In genomic region chr13:50078512-50079277, GRCh38 we compare ENCODE assay signal across 9 cellular contexts.
DNase-seq lines count a peak whose midpoint lies in the region; ATAC-seq and TF ChIP-seq lines count a peak whose summit lies in the region.
"Had no signal": no experiment of that assay in that cellular context is flagged by ENCODE, and none has a peak within 500 bp of the region (broad histone marks: within the 10 kb centered on the region; RNA-seq: fewer than 3 reads in every experiment).

No MANE protein-coding gene starts in this region.

- intact Hi-C loops in posterior vena cava (cut with DNase I) = no loop called here
- intact Hi-C loops in lower leg skin (cut with DNase I; ENCODE audit: low total_unique reads) = no loop called here

- 0 out of 2 replicates have a peak, but pooled peaks cover 5% of the 10 kb centered on the region for H4K20me1 ChIP-seq in OCI-LY1 (ENCODE audit: insufficient read depth, low read length)

- peak overlapping the region; percentile 95 for H3K27ac ChIP-seq in OCI-LY1 (ENCODE audit: low read depth, low read length, poor library complexity, severe bottlenecking)
- H3K27ac ChIP-seq in ectodermal cell (ENCODE audit: insufficient read depth, low read depth, low read length, poor library complexity, severe bottlenecking) = no peak overlapping the region
- H3K27ac ChIP-seq: foreskin keratinocyte had no signal

- peak overlapping the region; percentile 100 for H3K9ac ChIP-seq in OCI-LY1 (ENCODE audit: low read length)

- no peak overlapping the region for H2AFZ ChIP-seq in OCI-LY1 (ENCODE audit: low read length)

- H3K4me1 ChIP-seq in OCI-LY1 (ENCODE audit: insufficient read depth, low read length, severe bottlenecking) = peaks cover 55% of the 10 kb centered on the region
- no peaks in the 10 kb centered on the region for H3K4me1 ChIP-seq in ectodermal cell (ENCODE audit: control insufficient read depth, insufficient read depth, low read length)

- H3F3A ChIP-seq in OCI-LY1 (ENCODE audit: insufficient read depth, low read length) = no peaks in the 10 kb centered on the region

- H3K79me2 ChIP-seq in OCI-LY1 (ENCODE audit: insufficient read depth, low read length) = peaks cover 84% of the 10 kb centered on the region

- H3K27me3 ChIP-seq in OCI-LY1 (ENCODE audit: insufficient read depth, low read length) (no peaks in the 10 kb centered on the region), ectodermal cell (ENCODE audit: control insufficient read depth, insufficient read depth, low read length, poor library complexity, severe bottlenecking) (no peaks in the 10 kb centered on the region)
- H3K27me3 ChIP-seq: foreskin keratinocyte had no signal

- H3K36me3 ChIP-seq in OCI-LY1 (ENCODE audit: insufficient read depth, low read length) = peaks cover 61% of the 10 kb centered on the region
- H3K36me3 ChIP-seq in ectodermal cell (ENCODE audit: control insufficient read depth, insufficient read depth, low read length) = no peaks in the 10 kb centered on the region

- TF ChIP-seq POLR2A in lower leg skin (IDR thresholded peaks at IDR 0.05) = no peak

- no peak for ATAC-seq in HG02623 (IDR thresholded peaks at IDR 0.05; ENCODE audit: unreplicated experiment)
- ATAC-seq: foreskin keratinocyte had no signal

- peak overlapping the region; percentile 89 for H3K4me2 ChIP-seq in OCI-LY1 (ENCODE audit: low read length)

- WGBS in ectodermal cell, 2 experiments = 57% methylated on average over 1 of the region's 3 CpGs; no CpG with 5 or more reads in 1 of the 2 experiments
- 75 to 77% methylated on average over 3 of the region's 3 CpGs for WGBS in lower leg skin, 2 donors

- H3K4me3 ChIP-seq in GM08714 (ENCODE audit: low read length) (peak overlapping the region; percentile 92; the same call in 1 of the 2 replicates), OCI-LY1 (ENCODE audit: low read depth, low read length, poor library complexity, severe bottlenecking) (peak overlapping the region; percentile 95), ectodermal cell (ENCODE audit: insufficient read depth, low read depth, low read length) (peak overlapping the region; percentile 77), retinal pigment epithelial cell (ENCODE audit: low read length) (peak overlapping the region; percentile 94), lower leg skin (ENCODE audit: low read depth, poor library complexity, severe bottlenecking) (no peak overlapping the region)

- TF ChIP-seq CTCF in OCI-LY1 (IDR thresholded peaks at IDR 0.05; ENCODE audit: low read length) (no peak), retinal pigment epithelial cell (conservative IDR thresholded peaks at IDR 0.05; ENCODE audit: low read depth, low read length) (no peak), lower leg skin (IDR thresholded peaks at IDR 0.05) (no peak)

- DNase-seq in retinal pigment epithelial cell (ENCODE audit: low read depth) (no peak), posterior vena cava (ENCODE audit: low spot score) (no peak), lower leg skin (ENCODE audit: low spot score in 2 of 2) (no peak), NCI-H2029 (lab: John Stamatoyannopoulos, UW) (no peak)

- H3K9me3 ChIP-seq in OCI-LY1 (ENCODE audit: low read length) (no peaks in the 10 kb centered on the region), ectodermal cell (ENCODE audit: control insufficient read depth, low read length) (no peaks in the 10 kb centered on the region)

- H3K9me2 ChIP-seq in OCI-LY1 (ENCODE audit: low read depth, low read length) = no peaks in the 10 kb centered on the region
